ENCODE assay signal across 2 cellular contexts in the genomic region with DNA sequence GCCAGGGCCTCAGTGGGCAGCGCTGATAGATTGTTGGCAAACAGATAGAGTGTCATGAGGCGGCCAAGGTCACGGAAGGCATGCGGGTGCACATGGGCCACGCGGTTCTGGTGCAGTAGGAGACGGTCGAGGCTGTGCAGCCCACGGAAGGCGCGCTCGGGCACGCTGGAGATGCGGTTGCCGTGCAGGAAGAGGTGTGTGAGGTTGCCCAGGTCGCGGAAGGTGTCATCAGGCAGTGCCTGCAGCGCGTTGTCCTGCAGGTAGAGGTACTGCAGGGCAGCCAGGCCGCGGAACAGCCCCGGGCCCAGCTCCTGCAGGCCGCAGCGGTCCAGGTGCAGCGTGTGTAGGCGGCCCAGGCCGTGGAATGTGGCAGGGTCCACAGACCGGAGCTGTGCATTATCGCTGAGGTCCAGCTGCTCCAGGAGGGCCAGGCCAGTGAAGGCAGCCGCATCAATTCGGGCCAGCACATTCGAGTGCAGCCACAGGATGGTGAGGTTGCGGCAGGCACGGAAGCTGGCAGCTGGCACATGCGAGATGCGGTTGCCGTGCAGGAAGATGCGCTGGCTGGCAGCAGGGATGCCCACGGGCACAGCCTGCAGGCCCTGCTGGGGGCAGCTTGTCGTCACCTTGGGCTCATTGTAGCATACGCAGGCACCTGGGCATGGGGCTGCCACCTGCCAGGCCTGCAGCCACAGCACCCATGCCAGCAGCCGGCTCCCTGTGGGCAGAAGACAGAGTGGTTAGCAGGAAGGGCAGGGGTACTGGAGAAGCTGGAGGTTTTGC.
TF ChIP-seq lines count a peak whose summit lies in the region.

No MANE protein-coding gene starts in this region.

TF ChIP-seq in K562, 482 proteins besides CTCF, POLR2A, EP300 and RAD21 (continues in another document):
- TF ChIP-seq ZFPM2 (CRISPR knock-in tag; IDR thresholded peaks at IDR 0.05) (0 out of 2 replicates have a peak, but pooled peaks have one; percentile 36), ID3 (CRISPR knock-in tag; IDR thresholded peaks at IDR 0.05) (no peak), ID3 (tag; IDR thresholded peaks at IDR 0.05) (0 out of 2 replicates have a peak, but pooled peaks have one; percentile 20), USF2 (CRISPR knock-in tag; IDR thresholded peaks at IDR 0.05) (0 out of 2 replicates have a peak, but pooled peaks have one; percentile 0)
- TF ChIP-seq, protein P1, sequence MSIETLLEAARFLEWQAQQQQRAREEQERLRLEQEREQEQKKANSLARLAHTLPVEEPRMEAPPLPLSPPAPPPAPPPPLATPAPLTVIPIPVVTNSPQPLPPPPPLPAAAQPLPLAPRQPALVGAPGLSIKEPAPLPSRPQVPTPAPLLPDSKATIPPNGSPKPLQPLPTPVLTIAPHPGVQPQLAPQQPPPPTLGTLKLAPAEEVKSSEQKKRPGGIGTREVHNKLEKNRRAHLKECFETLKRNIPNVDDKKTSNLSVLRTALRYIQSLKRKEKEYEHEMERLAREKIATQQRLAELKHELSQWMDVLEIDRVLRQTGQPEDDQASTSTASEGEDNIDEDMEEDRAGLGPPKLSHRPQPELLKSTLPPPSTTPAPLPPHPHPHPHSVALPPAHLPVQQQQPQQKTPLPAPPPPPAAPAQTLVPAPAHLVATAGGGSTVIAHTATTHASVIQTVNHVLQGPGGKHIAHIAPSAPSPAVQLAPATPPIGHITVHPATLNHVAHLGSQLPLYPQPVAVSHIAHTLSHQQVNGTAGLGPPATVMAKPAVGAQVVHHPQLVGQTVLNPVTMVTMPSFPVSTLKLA (conservative IDR thresholded peaks at IDR 0.05) = no peak
- TF ChIP-seq, protein P2, sequence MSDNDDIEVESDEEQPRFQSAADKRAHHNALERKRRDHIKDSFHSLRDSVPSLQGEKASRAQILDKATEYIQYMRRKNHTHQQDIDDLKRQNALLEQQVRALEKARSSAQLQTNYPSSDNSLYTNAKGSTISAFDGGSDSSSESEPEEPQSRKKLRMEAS (CRISPR knock-in tag; IDR thresholded peaks at IDR 0.05) = no peak
- TF ChIP-seq, protein P3, sequence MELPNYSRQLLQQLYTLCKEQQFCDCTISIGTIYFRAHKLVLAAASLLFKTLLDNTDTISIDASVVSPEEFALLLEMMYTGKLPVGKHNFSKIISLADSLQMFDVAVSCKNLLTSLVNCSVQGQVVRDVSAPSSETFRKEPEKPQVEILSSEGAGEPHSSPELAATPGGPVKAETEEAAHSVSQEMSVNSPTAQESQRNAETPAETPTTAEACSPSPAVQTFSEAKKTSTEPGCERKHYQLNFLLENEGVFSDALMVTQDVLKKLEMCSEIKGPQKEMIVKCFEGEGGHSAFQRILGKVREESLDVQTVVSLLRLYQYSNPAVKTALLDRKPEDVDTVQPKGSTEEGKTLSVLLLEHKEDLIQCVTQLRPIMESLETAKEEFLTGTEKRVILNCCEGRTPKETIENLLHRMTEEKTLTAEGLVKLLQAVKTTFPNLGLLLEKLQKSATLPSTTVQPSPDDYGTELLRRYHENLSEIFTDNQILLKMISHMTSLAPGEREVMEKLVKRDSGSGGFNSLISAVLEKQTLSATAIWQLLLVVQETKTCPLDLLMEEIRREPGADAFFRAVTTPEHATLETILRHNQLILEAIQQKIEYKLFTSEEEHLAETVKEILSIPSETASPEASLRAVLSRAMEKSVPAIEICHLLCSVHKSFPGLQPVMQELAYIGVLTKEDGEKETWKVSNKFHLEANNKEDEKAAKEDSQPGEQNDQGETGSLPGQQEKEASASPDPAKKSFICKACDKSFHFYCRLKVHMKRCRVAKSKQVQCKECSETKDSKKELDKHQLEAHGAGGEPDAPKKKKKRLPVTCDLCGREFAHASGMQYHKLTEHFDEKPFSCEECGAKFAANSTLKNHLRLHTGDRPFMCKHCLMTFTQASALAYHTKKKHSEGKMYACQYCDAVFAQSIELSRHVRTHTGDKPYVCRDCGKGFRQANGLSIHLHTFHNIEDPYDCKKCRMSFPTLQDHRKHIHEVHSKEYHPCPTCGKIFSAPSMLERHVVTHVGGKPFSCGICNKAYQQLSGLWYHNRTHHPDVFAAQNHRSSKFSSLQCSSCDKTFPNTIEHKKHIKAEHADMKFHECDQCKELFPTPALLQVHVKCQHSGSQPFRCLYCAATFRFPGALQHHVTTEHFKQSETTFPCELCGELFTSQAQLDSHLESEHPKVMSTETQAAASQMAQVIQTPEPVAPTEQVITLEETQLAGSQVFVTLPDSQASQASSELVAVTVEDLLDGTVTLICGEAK (IDR thresholded peaks at IDR 0.05) = no peak
- TF ChIP-seq, protein P3 (CRISPR knock-in tag; IDR thresholded peaks at IDR 0.05) = peak; percentile 10; the same call in 1 of the 2 replicates

TF ChIP-seq in neural cell, 6 proteins besides CTCF, POLR2A, EP300 and RAD21:
- TF ChIP-seq REST (IDR thresholded peaks at IDR 0.05; ENCODE audit: borderline replicate concordance) (no peak), TAF1 (IDR thresholded peaks at IDR 0.05; ENCODE audit: low read depth) (no peak), EZH2 (IDR thresholded peaks at IDR 0.05; ENCODE audit: borderline replicate concordance, insufficient read depth, low read length, poor library complexity, severe bottlenecking) (no peak), POLR2AphosphoS5 (IDR thresholded peaks at IDR 0.05) (no peak), MXI1 (conservative IDR thresholded peaks at IDR 0.05; ENCODE audit: poor library complexity, severe bottlenecking) (no peak), SMC3 (conservative IDR thresholded peaks at IDR 0.05; ENCODE audit: poor library complexity) (no peak)
